Comparison of ENCODE assay signal across 21 cellular contexts in genomic region chr11:130150790-130151189, GRCh38. TPM values are rescaled to one million over a fixed set of nuclear protein-coding genes. Genes with fewer than 3 reads are reported as not detected.
DNase-seq lines count a peak whose midpoint lies in the region; ATAC-seq and TF ChIP-seq lines count a peak whose summit lies in the region.
"Had no signal": no experiment of that assay in that cellular context is flagged by ENCODE, and none has a peak within 500 bp of the region (broad histone marks: within the 10 kb centered on the region; RNA-seq: fewer than 3 reads in every experiment).

No MANE protein-coding gene starts in this region.

- ATAC-seq in HG02870 (IDR thresholded peaks at IDR 0.05; ENCODE audit: unreplicated experiment) (peak; percentile 74), RWPE2 (ENCODE audit: low read depth) (no peak)
- ATAC-seq: Panc1; stimulated activated effector memory CD8-positive, alpha-beta T cell treated with anti-CD3 and anti-CD28 coated beads, Interleukin-12 subunit alpha, Interleukin-12 subunit beta, amount 100 ng/mL, for 72 hours had no signal

- H3K36me3 ChIP-seq in BE2C (no peaks in the 10 kb centered on the region; the same call in 1 of the 2 replicates), RWPE2 (ENCODE audit: low read depth) (no peaks in the 10 kb centered on the region), right atrium auricular region (no peaks in the 10 kb centered on the region)
- H3K36me3 ChIP-seq: breast epithelium, thyroid gland had no signal

- H3K4me3 ChIP-seq in BE2C (ENCODE audit: low read depth, low read length) (no peak overlapping the region), RWPE2 (ENCODE audit: severe bottlenecking) (no peak overlapping the region), right atrium auricular region (no peak overlapping the region)
- H3K4me3 ChIP-seq: breast epithelium, SK-N-MC, thyroid gland had no signal

- no peak overlapping the region for H3K27ac ChIP-seq in RWPE2 (ENCODE audit: poor library complexity, severe bottlenecking)
- H3K27ac ChIP-seq in right atrium auricular region, result no peak overlapping the region
- H3K27ac ChIP-seq: breast epithelium, C4-2B, SK-N-MC, thyroid gland had no signal

- H3K4me1 ChIP-seq in BE2C, result no peaks in the 10 kb centered on the region; the same call in 1 of the 2 replicates
- peaks cover 8% of the 10 kb centered on the region for H3K4me1 ChIP-seq in RWPE2 (ENCODE audit: insufficient read depth, poor library complexity, severe bottlenecking)
- peaks cover 0 to 19% of the 10 kb centered on the region in 2 donors for H3K4me1 ChIP-seq in right atrium auricular region
- H3K4me1 ChIP-seq: breast epithelium had no signal

- DNase-seq in BE2C (peak; percentile 39), GM20000 (ENCODE audit: low spot score) (peak; percentile 50), RWPE2 (ENCODE audit: low spot score) (peak; percentile 28), activated gamma-delta T cell (lab: John Stamatoyannopoulos, UW) (no peak), right atrium auricular region (ENCODE audit: low spot score) (no peak), DMS53 (lab: John Stamatoyannopoulos, UW) (no peak)
- no peak for DNase-seq in activated CD4-positive, alpha-beta T cell treated with anti-CD3 and anti-CD28 coated beads for 1 hour
- DNase-seq: foreskin fibroblast; hypothalamus; kidney; NCI-H1105 treated with DMSO at 0.1 percent for 48 hours; NCI-H748 treated with DMSO at 0.1 percent for 48 hours; stimulated activated CD4-positive, alpha-beta T cell treated with anti-CD3 and anti-CD28 coated beads, Interleukin-12 subunit alpha, Interleukin-12 subunit beta, amount 100 ng/mL, for 4 hours; thyroid gland had no signal

- no peaks in the 10 kb centered on the region for H3K27me3 ChIP-seq in BE2C
- no peaks in the 10 kb centered on the region for H3K27me3 ChIP-seq in RWPE2 (ENCODE audit: insufficient read depth, poor library complexity, severe bottlenecking)
- no peaks in the 10 kb centered on the region for H3K27me3 ChIP-seq in right atrium auricular region
- H3K27me3 ChIP-seq: breast epithelium, thyroid gland had no signal

- TF ChIP-seq CTCF in BE2C (IDR thresholded peaks at IDR 0.05; ENCODE audit: low read depth, low read length), result no peak
- TF ChIP-seq CTCF in GM20000 (IDR thresholded peaks at IDR 0.05; ENCODE audit: extremely low read depth, missing control alignments), result no peak
- TF ChIP-seq CTCF in RWPE2 (IDR thresholded peaks at IDR 0.05; ENCODE audit: poor library complexity, severe bottlenecking), result no peak
- TF ChIP-seq CTCF in right atrium auricular region (IDR thresholded peaks at IDR 0.05), result no peak

- H3K9me3 ChIP-seq in BE2C, result no peaks in the 10 kb centered on the region
- no peaks in the 10 kb centered on the region for H3K9me3 ChIP-seq in RWPE2 (ENCODE audit: severe bottlenecking)
- no peaks in the 10 kb centered on the region for H3K9me3 ChIP-seq in right atrium auricular region
- H3K9me3 ChIP-seq: breast epithelium, thyroid gland had no signal

RNA-seq across cellular contexts. Expression of gene ST14, which starts 8.8 kb away (rescaled TPM):
- 0.28 TPM for polyA plus RNA-seq in BE2C (2012; ENCODE audit: insufficient read depth, insufficient read length, low read depth)
- total RNA-seq in right atrium auricular region, result 1 to 10 TPM in 1 of 2 donors, under 1 TPM in 1; 0.85 to 6.0 TPM
- total RNA-seq: LHCN-M2 had no signal

Comparison
In these comparisons a context has a peak if more than half of its experiments do, and no peak if none do; other contexts are left out.
1. DNase-seq: peak in BE2C (single experiment), GM20000 (single experiment) and RWPE2 (single experiment); none in activated gamma-delta T cell (single experiment), right atrium auricular region (single experiment), activated CD4-positive, alpha-beta T cell treated with anti-CD3 and anti-CD28 coated beads for 1 hour (single experiment) and DMS53 (single experiment).